8 cellular contexts compared by ENCODE assay signal in genomic region chr2:26561918-26562810, GRCh38.
DNase-seq lines count a peak whose midpoint lies in the region; ATAC-seq and TF ChIP-seq lines count a peak whose summit lies in the region.

No MANE protein-coding gene starts in this region.

- in situ Hi-C loops in ACHN (cut with HindIII; ENCODE audit: low pct_ligation_motif_present, low pct_unique_long_range_greater_than_20kb, low sequenced_read_pairs) = no loop called here

- H3K4me1 ChIP-seq in right lobe of liver = peaks cover 0 to 5% (median 0%) of the 10 kb centered on the region in 4 donors
- H3K4me1 ChIP-seq in stomach smooth muscle (ENCODE audit: control insufficient read depth, insufficient read depth, low read length) = peaks cover 19% of the 10 kb centered on the region

- intact Hi-C loops in right lobe of liver (cut with DNase I) = no loop called here

- H3K4me3 Mint-ChIP-seq in chondrocyte (ENCODE audit: unreplicated experiment) = no peak overlapping the region

- H3K4me1 Mint-ChIP-seq in chondrocyte (ENCODE audit: low read depth) = peaks cover 9% of the 10 kb centered on the region

- H3K4me3 ChIP-seq in HFF-Myc (replicated peaks; ENCODE audit: low read depth, low read length) (no peak overlapping the region), cardiac fibroblast (replicated peaks in 1 of 2; ENCODE audit: low read depth in 2 of 2, low read length in 2 of 2) (peak overlapping the region; percentile 11 to 18), right lobe of liver (peak overlapping the region; percentile 12 to 36 (median 31)), stomach smooth muscle (ENCODE audit: low read length in 2 of 2) (peak overlapping the region; percentile 62 to 71)

- peaks cover 63% of the 10 kb centered on the region for H3K27me3 Mint-ChIP-seq in chondrocyte (ENCODE audit: low read depth)

- H3K9me3 ChIP-seq in right lobe of liver = no peaks in the 10 kb centered on the region
- no peaks in the 10 kb centered on the region for H3K9me3 ChIP-seq in stomach smooth muscle (ENCODE audit: control insufficient read depth in 2 of 2, low read length in 2 of 2)

- no peak for TF ChIP-seq POLR2A in right lobe of liver (IDR thresholded peaks at IDR 0.05)

- H3K9me3 Mint-ChIP-seq in chondrocyte (ENCODE audit: low read depth) = no peaks in the 10 kb centered on the region

- H3K27me3 ChIP-seq in right lobe of liver = no peaks in the 10 kb centered on the region
- H3K27me3 ChIP-seq in stomach smooth muscle (ENCODE audit: control insufficient read depth in 1 of 2, insufficient read depth in 2 of 2, low read length in 2 of 2) = peaks cover 8 to 19% of the 10 kb centered on the region in 2 donors

- ATAC-seq in right lobe of liver = peak; percentile 75 to 86 (median 82)
- ATAC-seq in HG03039 (IDR thresholded peaks at IDR 0.05; ENCODE audit: unreplicated experiment) = no peak

- WGBS in right lobe of liver (ENCODE audit: insufficient coverage, low coverage, low lambda C conversion rate, missing lambda C conversion rate) = 48% methylated on average over 15 of the region's 69 CpGs

- peak overlapping the region in 1 of 2 donors; percentile 12 for H3K9ac ChIP-seq in stomach smooth muscle (ENCODE audit: low read length in 2 of 2)

- H3K27ac ChIP-seq in right lobe of liver = no peak overlapping the region
- no peak overlapping the region for H3K27ac ChIP-seq in stomach smooth muscle (ENCODE audit: low read length)

- H3K36me3 Mint-ChIP-seq in chondrocyte (ENCODE audit: low read depth) = peaks cover 2% of the 10 kb centered on the region

- peak; percentile 86 for DNase-seq in ACHN
- no peak for DNase-seq in HFF-Myc (ENCODE audit: extremely low read depth, low read depth)
- DNase-seq in RPMI7951 (ENCODE audit: low read depth) = peak; percentile 44
- DNase-seq in cardiac fibroblast (ENCODE audit: low read depth in 2 of 2) = peak; percentile 7 to 52
- DNase-seq in right lobe of liver = peak; percentile 59 to 70 (median 64)
- no peak for DNase-seq in chondrocyte (ENCODE audit: low spot score)

- H3K36me3 ChIP-seq in right lobe of liver (no peaks in the 10 kb centered on the region), stomach smooth muscle (ENCODE audit: control insufficient read depth in 2 of 2, insufficient read depth in 2 of 2, low read length in 2 of 2) (no peaks in the 10 kb centered on the region)

- TF ChIP-seq CTCF in HFF-Myc (IDR thresholded peaks at IDR 0.05; ENCODE audit: low read depth, low read length, missing control alignments) (peak; percentile 21), cardiac fibroblast (IDR thresholded peaks at IDR 0.05; ENCODE audit: low read depth, low read length) (peak; percentile 3), right lobe of liver (IDR thresholded peaks at IDR 0.05) (peak; percentile 7 to 18 (median 11)), chondrocyte (IDR thresholded peaks at IDR 0.05) (no peak)

- H3K27ac Mint-ChIP-seq in chondrocyte (ENCODE audit: unreplicated experiment) = no peak overlapping the region

Comparison
In these comparisons a context has a peak if more than half of its experiments do, and no peak if none do; other contexts are left out.
1. DNase-seq: peak in ACHN (single experiment), RPMI7951 (single experiment), cardiac fibroblast (2 of 2) and right lobe of liver (3 of 3); none in HFF-Myc (single experiment) and chondrocyte (single experiment).